ENCODE assay signal across 17 cellular contexts in the genomic region with DNA sequence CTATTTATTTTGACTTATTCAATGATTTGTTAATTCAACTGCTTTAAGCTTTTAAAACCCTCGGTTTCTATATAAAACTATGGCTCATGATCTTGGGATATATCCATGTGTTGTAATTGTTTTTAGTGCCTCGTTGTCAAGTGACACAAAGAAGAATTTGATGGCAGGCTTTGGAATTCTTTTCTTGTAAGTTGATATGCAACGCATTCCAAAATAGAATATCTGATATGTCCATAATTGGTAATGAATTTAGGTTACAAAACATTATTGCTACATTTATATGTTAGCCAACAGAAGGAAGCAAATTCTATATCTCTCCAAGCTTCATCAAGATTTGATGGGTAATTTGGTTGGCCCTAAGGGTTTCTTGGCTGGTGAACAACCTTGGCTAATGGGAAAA.
"Had no signal": no experiment of that assay in that cellular context is flagged by ENCODE, and none has a peak within 500 bp of the region (broad histone marks: within the 10 kb centered on the region; RNA-seq: fewer than 3 reads in every experiment).

No MANE protein-coding gene starts in this region.

- H3K4me1 Mint-ChIP-seq: natural killer cell, neural crest cell had no signal

- H3K27me3 Mint-ChIP-seq: type B pancreatic cell had no signal

- H3K9me3 ChIP-seq: gastrocnemius medialis, heart right ventricle, mucosa of descending colon, right atrium auricular region, sigmoid colon, stomach had no signal

- H3K4me1 ChIP-seq: heart right ventricle, right atrium auricular region, sigmoid colon, stomach had no signal

- H3K9me3 Mint-ChIP-seq: neural crest cell, type B pancreatic cell had no signal

- H3K4me3 ChIP-seq: gastrocnemius medialis, heart right ventricle, mucosa of descending colon, right atrium auricular region, sigmoid colon, stomach had no signal

- ATAC-seq: gastrocnemius medialis, heart right ventricle, left lobe of liver, mucosa of descending colon, natural killer cell had no signal

- H3K27ac Mint-ChIP-seq: natural killer cell, type B pancreatic cell had no signal

- H3K27ac ChIP-seq: gastrocnemius medialis, heart right ventricle, right atrium auricular region, sigmoid colon, stomach had no signal

- H3K27me3 ChIP-seq: gastrocnemius medialis, heart right ventricle, right atrium auricular region, sigmoid colon, stomach had no signal

- H3K4me3 Mint-ChIP-seq: natural killer cell, neural crest cell, type B pancreatic cell had no signal

- H3K36me3 Mint-ChIP-seq: natural killer cell, type B pancreatic cell had no signal

- DNase-seq: dermis blood vessel endothelial cell; gastrocnemius medialis; heart right ventricle; hypothalamus; islet precursor cell; mucosa of descending colon; natural killer cell; posterior cingulate gyrus; sigmoid colon; small intestine; stimulated activated CD4-positive, alpha-beta T cell treated with anti-CD3 and anti-CD28 coated beads, Interleukin-12 subunit alpha, Interleukin-12 subunit beta, amount 100 ng/mL, for 4 hours; stimulated activated naive CD4-positive, alpha-beta T cell; stomach had no signal

- H3K36me3 ChIP-seq: gastrocnemius medialis, heart right ventricle, right atrium auricular region, sigmoid colon, stomach had no signal
